Comparison of ENCODE assay signal across 21 cellular contexts in the genomic region with DNA sequence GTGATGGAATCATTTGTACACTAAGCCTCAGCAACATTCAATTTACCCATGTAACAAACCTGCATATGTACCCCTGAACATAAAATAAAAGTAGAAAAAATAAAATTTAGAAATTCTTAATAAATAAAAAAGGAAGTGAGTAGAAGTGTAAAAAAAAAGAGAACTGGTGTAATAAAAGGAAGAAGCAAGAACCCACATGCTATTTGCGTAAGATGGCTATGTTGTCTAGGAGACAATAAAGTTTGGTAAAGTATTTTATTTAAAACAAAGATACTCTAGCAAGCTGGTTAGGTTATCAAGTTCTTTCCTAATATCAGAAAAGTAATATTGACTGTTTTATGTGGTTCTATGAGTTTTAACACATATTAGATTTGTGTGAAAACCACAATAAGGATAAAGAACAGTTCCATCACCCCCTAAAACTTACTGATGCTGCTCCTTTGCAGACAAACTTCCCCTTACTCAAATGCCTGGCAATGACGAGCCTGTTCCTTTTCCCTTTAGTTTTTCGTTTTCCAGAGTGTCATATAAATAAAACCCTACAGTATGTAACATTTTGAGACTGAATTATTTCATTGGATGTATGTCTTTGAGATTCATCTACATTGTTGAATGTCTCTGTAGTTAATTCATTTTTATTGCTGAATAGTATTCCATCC.
"Had no signal": no experiment of that assay in that cellular context is flagged by ENCODE, and none has a peak within 500 bp of the region (broad histone marks: within the 10 kb centered on the region; RNA-seq: fewer than 3 reads in every experiment).

No MANE protein-coding gene starts in this region.

- H3K4me1 Mint-ChIP-seq: activated B cell treated with CpG ODN at 0.5 μM for 24 hours; activated naive CD4-positive, alpha-beta T cell treated with anti-CD3 and anti-CD28 coated beads, Interleukin-2, amount 10 ng/mL, durations not matched to agents 7 days and 5 days; activated naive CD8-positive, alpha-beta T cell treated with anti-CD3 and anti-CD28 coated beads, Interleukin-2, amount 50 U/mL, for 24 hours; brain had no signal

- H3K9me3 Mint-ChIP-seq: activated naive CD4-positive, alpha-beta T cell treated with anti-CD3 and anti-CD28 coated beads, Interleukin-2, amount 10 ng/mL, durations not matched to agents 7 days and 5 days had no signal

- H3K27ac ChIP-seq: foreskin keratinocyte, hepatocyte, lower lobe of right lung, tibial artery had no signal

- H3K27me3 ChIP-seq: foreskin keratinocyte, hepatocyte, tibial artery had no signal

- H3K36me3 ChIP-seq: lower lobe of right lung, tibial artery had no signal

- H3K4me1 ChIP-seq: foreskin keratinocyte, lower lobe of right lung had no signal

- H3K9me3 ChIP-seq: tibial artery had no signal

- ATAC-seq: activated CD8-positive, alpha-beta T cell treated with anti-CD3 and anti-CD28 coated beads, Interleukin-2, amount 10 ng/mL, durations not matched to agents 7 days and 5 days; activated naive CD8-positive, alpha-beta T cell treated with anti-CD3 and anti-CD28 coated beads, Interleukin-2, amount 50 U/mL, for 24 hours; activated T-cell treated with anti-CD3 and anti-CD28 coated beads, Interleukin-2, amount 50 U/mL, for 4 hours; foreskin keratinocyte; left cardiac atrium; natural killer cell treated with Interleukin-12 subunit alpha and Interleukin-12 subunit beta and Interleukin-15 and Interleukin-18, amount 100 ng/mL, for 72 hours; right cardiac atrium; stimulated activated naive CD8-positive, alpha-beta T cell treated with anti-CD3 and anti-CD28 coated beads, Interleukin-15, Interleukin-2, amounts not matched to agents 100 U/mL and 50 U/mL, for 24 hours had no signal

- H3K4me3 ChIP-seq: hepatocyte, lower lobe of right lung, tibial artery had no signal

- DNase-seq: activated B cell treated with CpG ODN at 0.5 μM for 24 hours; activated CD4-positive, alpha-beta T cell treated with anti-CD3 and anti-CD28 coated beads for 48 hours; activated CD8-positive, alpha-beta T cell treated with anti-CD3 and anti-CD28 coated beads, Interleukin-2, amount 10 ng/mL, durations not matched to agents 7 days and 5 days; activated effector memory CD4-positive, alpha-beta T cell treated with Interleukin-2 at 50 U/mL for 16 hours; activated naive CD4-positive, alpha-beta T cell treated with anti-CD3 and anti-CD28 coated beads, Interleukin-2, amount 10 ng/mL, durations not matched to agents 7 days and 5 days; activated naive CD8-positive, alpha-beta T cell treated with anti-CD3 and anti-CD28 coated beads, Interleukin-2, amount 50 U/mL, for 24 hours; activated T-cell treated with anti-CD3 and anti-CD28 coated beads, Interleukin-2, amount 50 U/mL, for 4 hours; anterior cingulate cortex; central memory CD4-positive, alpha-beta T cell; foreskin keratinocyte; left cardiac atrium; lower lobe of right lung; nucleus accumbens; right cardiac atrium; stimulated activated naive CD8-positive, alpha-beta T cell treated with anti-CD3 and anti-CD28 coated beads, Interleukin-15, Interleukin-2, amounts not matched to agents 100 U/mL and 50 U/mL, for 24 hours; substantia nigra; tibial artery had no signal

- H3K36me3 Mint-ChIP-seq: activated naive CD4-positive, alpha-beta T cell treated with anti-CD3 and anti-CD28 coated beads, Interleukin-2, amount 10 ng/mL, durations not matched to agents 7 days and 5 days; brain; natural killer cell treated with Interleukin-12 subunit alpha and Interleukin-12 subunit beta and Interleukin-15 and Interleukin-18, amount 100 ng/mL, for 72 hours had no signal

- H3K27me3 Mint-ChIP-seq: activated B cell treated with CpG ODN at 0.5 μM for 24 hours had no signal

- H3K27ac Mint-ChIP-seq: activated B cell treated with CpG ODN at 0.5 μM for 24 hours; activated CD8-positive, alpha-beta T cell treated with anti-CD3 and anti-CD28 coated beads, Interleukin-2, amount 10 ng/mL, durations not matched to agents 7 days and 5 days; activated naive CD4-positive, alpha-beta T cell treated with anti-CD3 and anti-CD28 coated beads, Interleukin-2, amount 10 ng/mL, durations not matched to agents 7 days and 5 days; activated naive CD8-positive, alpha-beta T cell treated with anti-CD3 and anti-CD28 coated beads, Interleukin-2, amount 50 U/mL, for 24 hours; brain; natural killer cell treated with Interleukin-12 subunit alpha and Interleukin-12 subunit beta and Interleukin-15 and Interleukin-18, amount 100 ng/mL, for 72 hours; progenitor cell of endocrine pancreas had no signal

- H3K4me3 Mint-ChIP-seq: activated B cell treated with CpG ODN at 0.5 μM for 24 hours; activated CD8-positive, alpha-beta T cell treated with anti-CD3 and anti-CD28 coated beads, Interleukin-2, amount 10 ng/mL, durations not matched to agents 7 days and 5 days; activated naive CD4-positive, alpha-beta T cell treated with anti-CD3 and anti-CD28 coated beads, Interleukin-2, amount 10 ng/mL, durations not matched to agents 7 days and 5 days; activated naive CD8-positive, alpha-beta T cell treated with anti-CD3 and anti-CD28 coated beads, Interleukin-2, amount 50 U/mL, for 24 hours; activated T-cell treated with anti-CD3 and anti-CD28 coated beads, Interleukin-2, amount 50 U/mL, for 4 hours; brain; natural killer cell treated with Interleukin-12 subunit alpha and Interleukin-12 subunit beta and Interleukin-15 and Interleukin-18, amount 100 ng/mL, for 72 hours had no signal
